Comparison of ENCODE assay signal across 9 cellular contexts in the genomic region with DNA sequence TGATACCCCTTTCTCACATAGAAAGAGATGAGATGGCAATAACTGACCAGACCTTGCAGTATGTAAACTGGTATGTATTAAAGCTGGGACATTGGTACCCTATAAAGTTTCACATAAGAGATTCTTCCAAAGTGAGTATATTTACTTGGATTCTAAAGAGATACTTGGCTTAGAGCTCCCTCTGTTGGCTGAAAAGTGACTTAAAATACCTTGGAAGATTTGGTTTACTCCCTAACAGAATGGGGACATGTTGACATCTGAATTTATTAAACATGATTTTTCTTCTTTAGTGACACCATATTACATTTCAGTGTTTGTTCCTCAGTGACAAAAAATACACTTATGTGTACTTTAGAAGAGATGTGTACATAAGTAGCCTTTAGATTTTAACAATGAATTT. TPM values are rescaled to one million over a fixed set of nuclear protein-coding genes. Genes with fewer than 3 reads are reported as not detected.
A peak's percentile ranks its signal among the peaks of the same experiment; 100 is the strongest.
DNase-seq lines count a peak whose midpoint lies in the region; ATAC-seq and TF ChIP-seq lines count a peak whose summit lies in the region.
"Had no signal": no experiment of that assay in that cellular context is flagged by ENCODE, and none has a peak within 500 bp of the region (broad histone marks: within the 10 kb centered on the region; RNA-seq: fewer than 3 reads in every experiment).

No MANE protein-coding gene starts in this region.

- TF ChIP-seq CTCF in lower lobe of right lung (IDR thresholded peaks at IDR 0.05) = peak; percentile 56

- ATAC-seq in lower lobe of right lung (no peak), GM18868 (IDR thresholded peaks at IDR 0.05; ENCODE audit: unreplicated experiment) (no peak), HG03520 (IDR thresholded peaks at IDR 0.05; ENCODE audit: unreplicated experiment) (no peak)

- H3K4me3 ChIP-seq in lower lobe of right lung = no peak overlapping the region

- CTCF ChIA-PET in activated CD4-positive, alpha-beta memory T cell treated with anti-CD3 and anti-CD28 coated beads for 36 hours (lab: Charles Lee) = interaction anchor here (0.8 to 2.0 kb wide), 9 partner anchors 14 to 345 kb away, joined by 3 to 10 read pairs (median 3); partner anchors contain the start of gene SLC9A7

- peak; percentile 3 for DNase-seq in DMS153 (lab: John Stamatoyannopoulos, UW)
- peak; percentile 31 for DNase-seq in HS-27A (ENCODE audit: low read depth)
- peak; percentile 3 to 35 for DNase-seq in NOMO-1 (lab: John Stamatoyannopoulos, UW; ENCODE audit: unreplicated experiment in 2 of 2)
- peak; percentile 69 for DNase-seq in cerebellar cortex (ENCODE audit: low spot score)
- DNase-seq in lower lobe of right lung = no peak
- DNase-seq in activated CD4-positive, alpha-beta memory T cell treated with anti-CD3 and anti-CD28 coated beads for 36 hours = no peak

- H3K27ac Mint-ChIP-seq in activated CD4-positive, alpha-beta memory T cell treated with anti-CD3 and anti-CD28 coated beads for 36 hours = no peak overlapping the region

- no peaks in the 10 kb centered on the region for H3K9me3 Mint-ChIP-seq in activated CD4-positive, alpha-beta memory T cell treated with anti-CD3 and anti-CD28 coated beads for 36 hours

- H3K36me3 Mint-ChIP-seq in activated CD4-positive, alpha-beta memory T cell treated with anti-CD3 and anti-CD28 coated beads for 36 hours = no peaks in the 10 kb centered on the region

- H3K4me3 Mint-ChIP-seq in activated CD4-positive, alpha-beta memory T cell treated with anti-CD3 and anti-CD28 coated beads for 36 hours = no peak overlapping the region

- intact Hi-C loops in lower lobe of right lung (cut with DNase I) = no loop called here
- intact Hi-C loops in activated CD4-positive, alpha-beta memory T cell treated with anti-CD3 and anti-CD28 coated beads for 36 hours (cut with micrococcal nuclease) = loop anchor here (2.0 to 5.0 kb wide), 2 partner anchors 62 to 126 kb away; no protein-coding TSS in a partner anchor

- no peaks in the 10 kb centered on the region for H3K27me3 Mint-ChIP-seq in activated CD4-positive, alpha-beta memory T cell treated with anti-CD3 and anti-CD28 coated beads for 36 hours

- POLR2A ChIA-PET in activated CD4-positive, alpha-beta memory T cell treated with anti-CD3 and anti-CD28 coated beads for 36 hours (lab: Charles Lee) = no interaction called here

- H3K27me3 ChIP-seq in lower lobe of right lung (ENCODE audit: low read depth) = no peaks in the 10 kb centered on the region

- H3K36me3 ChIP-seq in lower lobe of right lung = no peaks in the 10 kb centered on the region

- H3K4me1 Mint-ChIP-seq in activated CD4-positive, alpha-beta memory T cell treated with anti-CD3 and anti-CD28 coated beads for 36 hours (ENCODE audit: low read depth) = no peaks in the 10 kb centered on the region

- H3K9me3 ChIP-seq in lower lobe of right lung = no peaks in the 10 kb centered on the region

- H3K27ac ChIP-seq in lower lobe of right lung = no peak overlapping the region

- no peaks in the 10 kb centered on the region for H3K4me1 ChIP-seq in lower lobe of right lung

RNA-seq across cellular contexts. Expression of gene RGN, which starts 47.9 kb away (rescaled TPM):
- 11.9 TPM for total RNA-seq in lower lobe of right lung
- total RNA-seq in activated CD4-positive, alpha-beta memory T cell treated with anti-CD3 and anti-CD28 coated beads for 36 hours = not detected
- total RNA-seq: activated CD8-positive, alpha-beta memory T cell treated with anti-CD3 and anti-CD28 coated beads for 36 hours had no signal

Comparison
In these comparisons a context has a peak if more than half of its experiments do, and no peak if none do; other contexts are left out.
1. DNase-seq: peak in DMS153 (single experiment), HS-27A (single experiment), NOMO-1 (2 of 2) and cerebellar cortex (single experiment); none in lower lobe of right lung (single experiment) and activated CD4-positive, alpha-beta memory T cell treated with anti-CD3 and anti-CD28 coated beads for 36 hours (single experiment).
2. RNA of gene RGN, which starts 47.9 kb away (total RNA-seq): 11.9 TPM in lower lobe of right lung (single experiment); not detected in activated CD4-positive, alpha-beta memory T cell treated with anti-CD3 and anti-CD28 coated beads for 36 hours; every median in the first group is over 10 times any median in the second.